15 cellular contexts compared by ENCODE assay signal in genomic region chr12:104130760-104131159, GRCh38.
"Had no signal": no experiment of that assay in that cellular context is flagged by ENCODE, and none has a peak within 500 bp of the region (broad histone marks: within the 10 kb centered on the region; RNA-seq: fewer than 3 reads in every experiment).

No MANE protein-coding gene starts in this region.

- H3K27ac ChIP-seq: epithelial cell of prostate, testis had no signal

- H3K9me3 ChIP-seq: prostate gland, testis had no signal

- H3K36me3 ChIP-seq: prostate gland had no signal

- ATAC-seq: activated CD8-positive, alpha-beta T cell treated with anti-CD3 and anti-CD28 coated beads, Interleukin-2, amount 10 ng/mL, durations not matched to agents 7 days and 5 days; effector memory CD8-positive, alpha-beta T cell; stimulated activated naive CD8-positive, alpha-beta T cell treated with anti-CD3 and anti-CD28 coated beads, Interleukin-15, amount 100 ng/mL, for 72 hours had no signal

- H3K27me3 ChIP-seq: testis had no signal

- DNase-seq: activated CD4-positive, alpha-beta T cell treated with anti-CD3 and anti-CD28 coated beads for 4 hours; activated CD8-positive, alpha-beta T cell treated with anti-CD3 and anti-CD28 coated beads, Interleukin-2, amount 10 ng/mL, durations not matched to agents 7 days and 5 days; activated naive CD4-positive, alpha-beta T cell treated with Interleukin-2 at 50 U/mL for 16 hours; effector memory CD8-positive, alpha-beta T cell; mammary epithelial cell; occipital lobe; stimulated activated CD4-positive, alpha-beta T cell treated with anti-CD3 and anti-CD28 coated beads, Interleukin-15, amount 100 ng/mL, for 24 hours; stimulated activated CD4-positive, alpha-beta T cell treated with anti-CD3 and anti-CD28 coated beads, Interleukin-4, amount 100 ng/mL, for 4 hours; stimulated activated naive CD8-positive, alpha-beta T cell treated with anti-CD3 and anti-CD28 coated beads, Interleukin-15, amount 100 ng/mL, for 72 hours; T1000; testis had no signal

- H3K4me1 ChIP-seq: testis had no signal

- H3K27ac Mint-ChIP-seq: activated CD8-positive, alpha-beta T cell treated with anti-CD3 and anti-CD28 coated beads, Interleukin-2, amount 10 ng/mL, durations not matched to agents 7 days and 5 days; dendritic cell treated with granulocyte-macrophage colony-stimulating factor and Interleukin-4, amounts not matched to agents 40 ng/mL and 50 ng/mL, for 4 days; effector memory CD8-positive, alpha-beta T cell; nephron had no signal

- H3K4me3 ChIP-seq: prostate gland, testis had no signal

- H3K9me3 Mint-ChIP-seq: dendritic cell treated with granulocyte-macrophage colony-stimulating factor and Interleukin-4, amounts not matched to agents 40 ng/mL and 50 ng/mL, for 4 days; effector memory CD8-positive, alpha-beta T cell; nephron; stimulated activated naive CD8-positive, alpha-beta T cell treated with anti-CD3 and anti-CD28 coated beads, Interleukin-15, amount 100 ng/mL, for 72 hours had no signal

- H3K27me3 Mint-ChIP-seq: dendritic cell treated with granulocyte-macrophage colony-stimulating factor and Interleukin-4, amounts not matched to agents 40 ng/mL and 50 ng/mL, for 4 days; effector memory CD8-positive, alpha-beta T cell; stimulated activated naive CD8-positive, alpha-beta T cell treated with anti-CD3 and anti-CD28 coated beads, Interleukin-15, amount 100 ng/mL, for 72 hours had no signal

- H3K4me3 Mint-ChIP-seq: activated CD8-positive, alpha-beta T cell treated with anti-CD3 and anti-CD28 coated beads, Interleukin-2, amount 10 ng/mL, durations not matched to agents 7 days and 5 days; dendritic cell treated with granulocyte-macrophage colony-stimulating factor and Interleukin-4, amounts not matched to agents 40 ng/mL and 50 ng/mL, for 4 days; effector memory CD8-positive, alpha-beta T cell; nephron had no signal
